In the genomic region with DNA sequence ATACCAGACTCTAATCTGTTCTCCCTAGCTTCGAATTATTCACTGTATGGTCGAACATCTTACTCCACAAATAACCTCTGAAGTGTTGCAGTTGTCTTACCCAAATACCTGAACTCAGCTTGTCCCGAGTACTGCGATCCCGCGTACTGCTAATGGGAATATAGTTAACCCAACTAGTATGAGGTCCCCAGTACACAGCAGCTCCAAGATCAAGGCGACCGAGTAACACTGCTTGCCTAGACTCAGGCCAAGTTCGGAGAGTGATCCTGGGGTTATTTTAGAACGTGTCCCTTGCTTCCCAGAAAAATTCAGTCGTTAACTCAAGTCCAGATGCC, we compare ENCODE assay signal across 8 cellular contexts. TPM values are rescaled to one million over a fixed set of nuclear protein-coding genes. Genes with fewer than 3 reads are reported as not detected.
DNase-seq lines count a peak whose midpoint lies in the region; ATAC-seq, FAIRE-seq and TF ChIP-seq lines count a peak whose summit lies in the region.

No MANE protein-coding gene starts in this region.

- H3F3A ChIP-seq in DOHH2 (ENCODE audit: control insufficient read depth, insufficient read depth), result no peaks in the 10 kb centered on the region

- H4K20me1 ChIP-seq in DOHH2 (ENCODE audit: control insufficient read depth, insufficient read depth, low read depth, low read length), result peaks cover 3% of the 10 kb centered on the region; the same call in 1 of the 2 replicates

- no peak for DNase-seq in activated naive CD8-positive, alpha-beta T cell treated with anti-CD3 and anti-CD28 coated beads, Interleukin-2, amount 50 U/mL, for 24 hours
- no peak for DNase-seq in stomach
- no peak for DNase-seq in NCI-H2196 (lab: John Stamatoyannopoulos, UW; ENCODE audit: unreplicated experiment)
- no peak for DNase-seq in D721Med (ENCODE audit: insufficient read length, low spot score)

- 10 to 18% (median 16%) methylated on average over 11 of the region's 11 CpGs for WGBS in stomach, 5 donors

- peaks cover 12% of the 10 kb centered on the region for H3K27me3 Mint-ChIP-seq in activated naive CD8-positive, alpha-beta T cell treated with anti-CD3 and anti-CD28 coated beads, Interleukin-2, amount 50 U/mL, for 24 hours

- H3K36me3 Mint-ChIP-seq in activated naive CD8-positive, alpha-beta T cell treated with anti-CD3 and anti-CD28 coated beads, Interleukin-2, amount 50 U/mL, for 24 hours (ENCODE audit: low read depth), result peaks cover 7% of the 10 kb centered on the region

- H3K27me3 ChIP-seq in DOHH2 (ENCODE audit: control insufficient read depth, low read length), result peaks cover 6% of the 10 kb centered on the region
- H3K27me3 ChIP-seq in stomach, result no peaks in the 10 kb centered on the region

- peaks cover 37% of the 10 kb centered on the region for H3K4me1 Mint-ChIP-seq in activated naive CD8-positive, alpha-beta T cell treated with anti-CD3 and anti-CD28 coated beads, Interleukin-2, amount 50 U/mL, for 24 hours

- H3K4me1 ChIP-seq in DOHH2 (ENCODE audit: control insufficient read depth, low read length), result peaks cover 26% of the 10 kb centered on the region
- H3K4me1 ChIP-seq in stomach, result peaks cover 0 to 38% (median 14%) of the 10 kb centered on the region in 4 donors

- peak overlapping the region; percentile 92 for H3K27ac Mint-ChIP-seq in activated naive CD8-positive, alpha-beta T cell treated with anti-CD3 and anti-CD28 coated beads, Interleukin-2, amount 50 U/mL, for 24 hours

- peak overlapping the region; percentile 66 for H3K4me2 ChIP-seq in DOHH2 (ENCODE audit: low read length)

- TF ChIP-seq CTCF in DOHH2 (IDR thresholded peaks at IDR 0.05; ENCODE audit: low read depth, low read length, poor library complexity, severe bottlenecking), result no peak
- no peak for TF ChIP-seq CTCF in stomach (IDR thresholded peaks at IDR 0.05)
- no peak for TF ChIP-seq CTCF in D721Med (IDR thresholded peaks at IDR 0.05; ENCODE audit: insufficient read depth, missing control alignments)

- H3K9me3 ChIP-seq in DOHH2 (ENCODE audit: control insufficient read depth, insufficient read depth, low read length) (no peaks in the 10 kb centered on the region), iPS-18c (ENCODE audit: control insufficient read depth, insufficient read depth, low read length) (no peaks in the 10 kb centered on the region), stomach (no peaks in the 10 kb centered on the region)

- no peak for TF ChIP-seq EP300 in stomach (IDR thresholded peaks at IDR 0.05)

- no peaks in the 10 kb centered on the region for H3K9me3 Mint-ChIP-seq in activated naive CD8-positive, alpha-beta T cell treated with anti-CD3 and anti-CD28 coated beads, Interleukin-2, amount 50 U/mL, for 24 hours

- ATAC-seq in HG02885 (IDR thresholded peaks at IDR 0.05; ENCODE audit: poor library complexity, unreplicated experiment) (peak; percentile 0), GM18505 (IDR thresholded peaks at IDR 0.05; ENCODE audit: unreplicated experiment) (no peak)
- no peak for ATAC-seq in activated naive CD8-positive, alpha-beta T cell treated with anti-CD3 and anti-CD28 coated beads, Interleukin-2, amount 50 U/mL, for 24 hours

- H3K9me2 ChIP-seq in DOHH2 (replicated peaks; ENCODE audit: control insufficient read depth, low read length), result no peaks in the 10 kb centered on the region

- no peak for FAIRE-seq in D721Med (lab: Jason Lieb, UNC)

- peaks cover 50% of the 10 kb centered on the region for H3K79me2 ChIP-seq in DOHH2 (ENCODE audit: control insufficient read depth, low read length)

- H3K4me3 Mint-ChIP-seq in activated naive CD8-positive, alpha-beta T cell treated with anti-CD3 and anti-CD28 coated beads, Interleukin-2, amount 50 U/mL, for 24 hours, result peak overlapping the region; percentile 97

- H3K27ac ChIP-seq in DOHH2 (ENCODE audit: low read depth, low read length) (no peak overlapping the region), stomach (peak overlapping the region; percentile 97 to 99 (median 98))

- intact Hi-C loops in stomach (cut with DNase I; ENCODE audit: low total_unique reads), result no loop called here

- H3K36me3 ChIP-seq in DOHH2 (ENCODE audit: control insufficient read depth, low read length) (peaks cover 10% of the 10 kb centered on the region; the same call in 1 of the 2 replicates), stomach (no peaks in the 10 kb centered on the region)

- peak overlapping the region; percentile 73 for H3K4me3 ChIP-seq in DOHH2 (ENCODE audit: low read length)
- peak overlapping the region; percentile 92; the same call in 1 of the 2 replicates for H3K4me3 ChIP-seq in iPS-18c (ENCODE audit: insufficient read depth, low read depth, low read length)
- H3K4me3 ChIP-seq in stomach, result peak overlapping the region; percentile 65 to 82 (median 70)

- TF ChIP-seq POLR2A in stomach (IDR thresholded peaks at IDR 0.05) (no peak), GM18505 (IDR thresholded peaks at IDR 0.05; ENCODE audit: borderline replicate concordance, extremely low read depth, insufficient read depth, insufficient read length) (no peak)

RNA-seq across cellular contexts. Expression of gene ETNK1, which starts 0.4 kb away (rescaled TPM):
- total RNA-seq in stomach, result 100 to 1,000 TPM in 2 of 5 donors, 10 to 100 TPM in 3; 35.3 to 168 (median 51.9) TPM
- 10 to 100 TPM in 2 of 3 donors, 1 to 10 TPM in 1; 7.5 to 28.9 (median 21.4) TPM for polyA plus RNA-seq in stomach
